Comparison of ENCODE assay signal across 21 cellular contexts in genomic region chr21:29506947-29507346, GRCh38.
"Had no signal": no experiment of that assay in that cellular context is flagged by ENCODE, and none has a peak within 500 bp of the region (broad histone marks: within the 10 kb centered on the region; RNA-seq: fewer than 3 reads in every experiment).

No MANE protein-coding gene starts in this region.

- H3K27ac ChIP-seq: epithelial cell of prostate, esophagus muscularis mucosa, foreskin keratinocyte, left ventricle myocardium inferior, lower lobe of right lung, pancreas, suprapubic skin, thyroid gland, uterus had no signal

- H3K27me3 ChIP-seq: esophagus muscularis mucosa, foreskin keratinocyte, pancreas, suprapubic skin, thyroid gland, uterus had no signal

- H3K4me3 ChIP-seq: esophagus muscularis mucosa, left ventricle myocardium inferior, lower lobe of right lung, pancreas, smooth muscle cell, suprapubic skin, thyroid gland, uterus had no signal

- H3K4me1 ChIP-seq: esophagus muscularis mucosa, foreskin keratinocyte, left ventricle myocardium inferior, lower lobe of right lung, pancreas, suprapubic skin, thyroid gland, uterus had no signal

- ATAC-seq: effector memory CD8-positive, alpha-beta T cell; foreskin keratinocyte; left cardiac atrium; lower lobe of right lung; natural killer cell; pancreas; right cardiac atrium; stimulated activated effector memory CD8-positive, alpha-beta T cell treated with anti-CD3 and anti-CD28 coated beads, Interleukin-12 subunit alpha, Interleukin-12 subunit beta, amount 100 ng/mL, for 72 hours; stimulated activated naive CD8-positive, alpha-beta T cell treated with anti-CD3 and anti-CD28 coated beads, Interleukin-15, Interleukin-2, amounts not matched to agents 100 U/mL and 50 U/mL, for 24 hours had no signal

- DNase-seq: effector memory CD8-positive, alpha-beta T cell; foreskin keratinocyte; immature natural killer cell; kidney; left cardiac atrium; left ventricle myocardium inferior; lower lobe of right lung; natural killer cell; nucleus accumbens; pancreas; right cardiac atrium; stimulated activated CD4-positive, alpha-beta T cell treated with anti-CD3 and anti-CD28 coated beads, Interleukin-2, amount 100 ng/mL, for 48 hours; stimulated activated CD8-positive, alpha-beta memory T cell treated with anti-CD3 and anti-CD28 coated beads, Interleukin-4, amount 100 ng/mL, for 48 hours; stimulated activated naive CD8-positive, alpha-beta T cell treated with anti-CD3 and anti-CD28 coated beads, Interleukin-15, Interleukin-2, amounts not matched to agents 100 U/mL and 50 U/mL, for 24 hours; thyroid gland; uterus had no signal

- H3K36me3 ChIP-seq: esophagus muscularis mucosa, left ventricle myocardium inferior, lower lobe of right lung, pancreas, suprapubic skin, thyroid gland, uterus had no signal

- H3K9me3 ChIP-seq: esophagus muscularis mucosa, left ventricle myocardium inferior, lower lobe of right lung, pancreas, suprapubic skin, thyroid gland, uterus had no signal

- H3K4me2 ChIP-seq: smooth muscle cell had no signal
